ENCODE assay signal across 8 cellular contexts in the genomic region with DNA sequence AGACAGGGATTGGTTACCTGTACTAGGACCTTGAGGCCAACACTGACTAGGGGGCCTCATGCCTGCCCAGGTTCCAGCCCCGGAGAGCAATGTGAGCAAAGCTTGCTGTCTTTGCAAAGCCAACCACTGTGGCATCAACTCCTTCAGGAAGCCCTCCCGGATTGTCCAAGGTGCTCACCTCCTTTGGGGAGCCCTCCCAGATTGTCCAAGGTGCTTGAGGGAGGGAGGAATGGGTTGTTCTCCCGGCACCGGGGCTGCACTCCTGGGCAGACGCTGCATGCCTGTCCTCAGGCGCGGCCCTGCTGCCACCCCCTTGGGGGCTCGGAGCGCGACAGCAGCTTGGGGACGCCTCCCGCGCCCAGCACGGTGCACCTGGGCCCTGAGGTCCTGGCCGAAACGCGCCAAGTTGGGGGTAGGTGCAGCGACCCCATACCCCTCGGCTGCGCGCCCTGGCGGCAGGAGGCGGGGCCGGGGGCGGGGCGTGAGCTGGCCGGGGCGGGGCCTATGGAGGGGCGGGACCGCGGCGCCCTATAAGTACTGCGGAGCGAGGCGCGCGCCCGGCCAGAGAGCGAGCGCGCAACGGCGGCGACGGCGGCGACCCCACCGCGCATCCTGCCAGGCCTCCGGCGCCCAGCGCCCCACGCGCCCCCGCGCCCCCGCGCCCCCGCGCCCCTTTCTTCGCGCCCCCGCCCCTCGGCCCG. TPM values are rescaled to one million over a fixed set of nuclear protein-coding genes. Genes with fewer than 3 reads are reported as not detected.
DNase-seq lines count a peak whose midpoint lies in the region; ATAC-seq lines count a peak whose summit lies in the region.

A gene with protein sequence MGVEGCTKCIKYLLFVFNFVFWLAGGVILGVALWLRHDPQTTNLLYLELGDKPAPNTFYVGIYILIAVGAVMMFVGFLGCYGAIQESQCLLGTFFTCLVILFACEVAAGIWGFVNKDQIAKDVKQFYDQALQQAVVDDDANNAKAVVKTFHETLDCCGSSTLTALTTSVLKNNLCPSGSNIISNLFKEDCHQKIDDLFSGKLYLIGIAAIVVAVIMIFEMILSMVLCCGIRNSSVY (plus strand): TSS at position 560 of the 701 bp plus-strand sequence. CDS start 240 bp downstream, outside the sequence.

- no peaks in the 10 kb centered on the region for H3K27me3 Mint-ChIP-seq in CD4-positive, alpha-beta memory T cell
- H3K27me3 Mint-ChIP-seq in activated T-cell treated with anti-CD3 and anti-CD28 coated beads, Interleukin-2, amount 50 U/mL, for 4 hours (ENCODE audit: low read depth): no peaks in the 10 kb centered on the region
- H3K27me3 Mint-ChIP-seq in naive B cell: no peaks in the 10 kb centered on the region
- H3K27me3 Mint-ChIP-seq in stimulated activated naive CD8-positive, alpha-beta T cell treated with anti-CD3 and anti-CD28 coated beads, Interleukin-15, amount 100 ng/mL, for 72 hours: no peaks in the 10 kb centered on the region

- peak within 1 kb of the TSS; percentile 77 for H3K27ac ChIP-seq in CD4-positive, alpha-beta memory T cell (ENCODE audit: low read depth, low read length)

- peaks cover 1 to 3% of the 10 kb centered on the region in 2 donors for H3K36me3 Mint-ChIP-seq in CD4-positive, alpha-beta memory T cell
- H3K36me3 Mint-ChIP-seq in activated T-cell treated with anti-CD3 and anti-CD28 coated beads, Interleukin-2, amount 50 U/mL, for 4 hours (ENCODE audit: insufficient read depth): no peaks in the 10 kb centered on the region
- no peaks in the 10 kb centered on the region for H3K36me3 Mint-ChIP-seq in naive B cell

- intact Hi-C loops in CD4-positive, alpha-beta memory T cell (cut with micrococcal nuclease): loop anchor here (1.0 to 5.0 kb wide), 2 partner anchors 23 to 75 kb away; a partner anchor contains a TSS

- no peaks in the 10 kb centered on the region for H3K27me3 ChIP-seq in CD4-positive, alpha-beta memory T cell (ENCODE audit: insufficient read depth, low read length)

- ATAC-seq in GM21528 (IDR thresholded peaks at IDR 0.05; ENCODE audit: low FRiP score, unreplicated experiment) (peak; percentile 51), esophagus mucosa (peak; percentile 68), naive B cell (ENCODE audit: low read depth in 2 of 2) (peak; percentile 79 to 83), HG03469 (IDR thresholded peaks at IDR 0.05; ENCODE audit: unreplicated experiment) (no peak)
- peak; percentile 78 to 82 for ATAC-seq in activated T-cell treated with anti-CD3 and anti-CD28 coated beads, Interleukin-2, amount 50 U/mL, for 4 hours
- peak; percentile 79 for ATAC-seq in stimulated activated naive CD8-positive, alpha-beta T cell treated with anti-CD3 and anti-CD28 coated beads, Interleukin-15, amount 100 ng/mL, for 72 hours

- peak within 1 kb of the TSS; percentile 29 to 76 for H3K4me3 ChIP-seq in CD4-positive, alpha-beta memory T cell (ENCODE audit: low read length in 2 of 2)

- H3K4me3 Mint-ChIP-seq in CD4-positive, alpha-beta memory T cell: peak within 1 kb of the TSS; percentile 80 to 88 (median 82)
- H3K4me3 Mint-ChIP-seq in activated T-cell treated with anti-CD3 and anti-CD28 coated beads, Interleukin-2, amount 50 U/mL, for 4 hours: peak within 1 kb of the TSS; percentile 88
- H3K4me3 Mint-ChIP-seq in naive B cell: peak within 1 kb of the TSS; percentile 80 to 92 (median 86)
- H3K4me3 Mint-ChIP-seq in stimulated activated naive CD8-positive, alpha-beta T cell treated with anti-CD3 and anti-CD28 coated beads, Interleukin-15, amount 100 ng/mL, for 72 hours: peak within 1 kb of the TSS; percentile 85 to 90

- no peaks in the 10 kb centered on the region for H3K9me3 ChIP-seq in CD4-positive, alpha-beta memory T cell (ENCODE audit: control insufficient read depth in 1 of 2, low read length in 2 of 2)

- H3K4me1 ChIP-seq in CD4-positive, alpha-beta memory T cell (ENCODE audit: insufficient read depth, low read length): peaks cover 36% of the 10 kb centered on the region

- POLR2A ChIA-PET in CD4-positive, alpha-beta memory T cell (lab: Charles Lee; ENCODE audit: partially characterized antibody): interaction anchor here (0.6 to 4.6 kb wide), 5 partner anchors 10 to 75 kb away, joined by 6 to 50 read pairs (median 22); a partner anchor contains a TSS

- peak in 4 of 5 donors; percentile 55 to 68 (median 60) for DNase-seq in CD4-positive, alpha-beta memory T cell
- peak; percentile 66 for DNase-seq in NCI-H69 (lab: John Stamatoyannopoulos, UW)
- peak; percentile 61 for DNase-seq in activated T-cell treated with anti-CD3 and anti-CD28 coated beads, Interleukin-2, amount 50 U/mL, for 4 hours
- peak; percentile 49 for DNase-seq in naive B cell
- DNase-seq in stimulated activated naive CD8-positive, alpha-beta T cell treated with anti-CD3 and anti-CD28 coated beads, Interleukin-15, amount 100 ng/mL, for 72 hours: peak; percentile 63 to 67

- peaks cover 11 to 38% (median 23%) of the 10 kb centered on the region in 4 donors for H3K4me1 Mint-ChIP-seq in CD4-positive, alpha-beta memory T cell
- H3K4me1 Mint-ChIP-seq in activated T-cell treated with anti-CD3 and anti-CD28 coated beads, Interleukin-2, amount 50 U/mL, for 4 hours (ENCODE audit: low read depth): peaks cover 31% of the 10 kb centered on the region
- H3K4me1 Mint-ChIP-seq in naive B cell: peaks cover 19 to 38% (median 36%) of the 10 kb centered on the region in 3 donors
- peaks cover 38% of the 10 kb centered on the region for H3K4me1 Mint-ChIP-seq in stimulated activated naive CD8-positive, alpha-beta T cell treated with anti-CD3 and anti-CD28 coated beads, Interleukin-15, amount 100 ng/mL, for 72 hours

- peak within 1 kb of the TSS; percentile 61 to 90 (median 77) for H3K27ac Mint-ChIP-seq in CD4-positive, alpha-beta memory T cell
- peak within 1 kb of the TSS in 5 of 6 donors; percentile 42 to 93 (median 84) for H3K27ac Mint-ChIP-seq in naive B cell
- H3K27ac Mint-ChIP-seq in stimulated activated naive CD8-positive, alpha-beta T cell treated with anti-CD3 and anti-CD28 coated beads, Interleukin-15, amount 100 ng/mL, for 72 hours: peak within 1 kb of the TSS; percentile 81 to 97

- CTCF ChIA-PET in CD4-positive, alpha-beta memory T cell (lab: Charles Lee; ENCODE audit: partially characterized antibody): interaction anchor here (0.9 to 2.4 kb wide), 4 partner anchors 23 to 72 kb away, joined by 3 to 17 read pairs (median 5); a partner anchor contains a TSS

- peaks cover 0 to 2% (median 0%) of the 10 kb centered on the region in 8 donors for H3K9me3 Mint-ChIP-seq in CD4-positive, alpha-beta memory T cell
- no peaks in the 10 kb centered on the region for H3K9me3 Mint-ChIP-seq in activated T-cell treated with anti-CD3 and anti-CD28 coated beads, Interleukin-2, amount 50 U/mL, for 4 hours
- H3K9me3 Mint-ChIP-seq in naive B cell: peaks cover 0 to 1% (median 0%) of the 10 kb centered on the region in 7 donors
- no peaks in the 10 kb centered on the region for H3K9me3 Mint-ChIP-seq in stimulated activated naive CD8-positive, alpha-beta T cell treated with anti-CD3 and anti-CD28 coated beads, Interleukin-15, amount 100 ng/mL, for 72 hours

- H3K36me3 ChIP-seq in CD4-positive, alpha-beta memory T cell (ENCODE audit: insufficient read depth, low read length): no peaks in the 10 kb centered on the region

RNA-seq across cellular contexts. Expression of the gene that starts here (rescaled TPM):
- 100 to 1,000 TPM; 113 to 118 TPM for total RNA-seq in CD4-positive, alpha-beta memory T cell
- 10 to 100 TPM; 15.2 to 54.1 TPM for polyA plus RNA-seq in CD4-positive, alpha-beta memory T cell
- total RNA-seq in activated T-cell treated with anti-CD3 and anti-CD28 coated beads, Interleukin-2, amount 50 U/mL, for 4 hours: 100 to 1,000 TPM; 205 to 227 (median 209) TPM
- 150 TPM for total RNA-seq in esophagus mucosa
- polyA plus RNA-seq in naive B cell (ENCODE audit: low read depth in 6 of 6): 100 to 1,000 TPM; 110 to 279 (median 240) TPM
